Comparison of ENCODE assay signal across 1 cellular context in the genomic region with DNA sequence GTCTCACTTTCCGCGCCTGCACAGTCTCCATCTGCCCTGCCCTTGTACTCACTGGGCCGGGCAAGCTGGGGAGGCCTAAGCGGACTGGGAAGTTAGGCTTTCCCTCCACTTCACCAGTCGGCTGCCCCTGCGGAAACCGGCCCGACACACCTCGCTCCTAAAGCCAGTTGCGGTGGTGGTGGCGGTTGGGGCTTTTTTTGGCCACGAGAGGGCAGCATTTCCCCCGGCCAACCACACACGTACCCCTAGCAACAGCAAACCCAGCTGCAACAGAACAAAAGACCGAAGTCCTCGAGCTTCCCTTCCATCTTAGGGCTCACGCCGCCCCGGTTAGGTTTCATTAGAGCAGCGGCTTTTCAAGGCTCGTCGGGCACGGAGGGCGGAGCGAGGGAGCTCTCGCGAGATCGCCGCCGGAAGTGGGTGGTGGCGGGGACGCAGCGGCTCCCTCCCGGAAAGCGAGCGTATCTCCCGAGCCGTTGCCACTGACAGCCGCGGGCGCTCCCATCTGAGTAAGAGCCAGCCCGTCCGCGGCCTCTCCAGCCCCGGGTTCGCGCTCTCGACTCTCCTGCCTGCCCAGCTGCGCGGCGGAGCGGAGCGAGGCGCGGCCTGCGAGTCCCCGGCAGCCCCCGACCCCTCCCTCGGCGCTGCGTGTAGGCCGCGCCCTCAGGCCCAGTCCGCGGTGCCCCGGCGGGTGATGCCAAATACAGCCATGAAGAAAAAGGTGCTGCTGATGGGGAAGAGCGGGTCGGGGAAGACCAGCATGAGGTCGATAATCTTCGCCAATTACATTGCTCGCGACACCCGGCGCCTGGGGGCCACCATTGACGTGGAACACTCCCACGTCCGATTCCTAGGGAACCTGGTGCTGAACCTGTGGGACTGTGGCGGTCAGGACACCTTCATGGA.
TF ChIP-seq lines count a peak whose summit lies in the region.

Gene RRAGA (plus strand): TSS at position 462 of the 906 bp plus-strand sequence. CDS start 233 bp downstream, at position 695.

TF ChIP-seq in HepG2, 621 proteins besides CTCF, POLR2A, EP300 and RAD21 (continued from another document and continues in another):
- TF ChIP-seq ZNF407 (CRISPR knock-in tag; IDR thresholded peaks at IDR 0.05; ENCODE audit: not compliant biosample characterization) (peak; percentile 66), GABPB1 (CRISPR knock-in tag; IDR thresholded peaks at IDR 0.05) (peak; percentile 97), NFAT5 (CRISPR knock-in tag; IDR thresholded peaks at IDR 0.05) (peak; percentile 84; the same call in 1 of the 2 replicates), ZNF616 (CRISPR knock-in tag; IDR thresholded peaks at IDR 0.05; ENCODE audit: low read depth) (0 out of 2 replicates have a peak, but pooled peaks have one; percentile 42), MTA1 (CRISPR knock-in tag; IDR thresholded peaks at IDR 0.05; ENCODE audit: borderline replicate concordance) (peak; percentile 42; the same call in 1 of the 2 replicates), SPEN (CRISPR knock-in tag; IDR thresholded peaks at IDR 0.05; ENCODE audit: low read depth) (peak; percentile 96), AKNA (CRISPR knock-in tag; IDR thresholded peaks at IDR 0.05; ENCODE audit: borderline replicate concordance) (peak; percentile 65; the same call in 1 of the 2 replicates), ZBTB44 (CRISPR knock-in tag; IDR thresholded peaks at IDR 0.05) (no peak), HHEX (CRISPR knock-in tag; IDR thresholded peaks at IDR 0.05) (no peak), HNRNPK (IDR thresholded peaks at IDR 0.05; ENCODE audit: low read depth, low read length, poor library complexity, severe bottlenecking) (no peak), ZNF619 (CRISPR knock-in tag; IDR thresholded peaks at IDR 0.05) (peak; percentile 95), SNAPC2 (CRISPR knock-in tag; IDR thresholded peaks at IDR 0.05) (peak; percentile 85), ZNF749 (CRISPR knock-in tag; IDR thresholded peaks at IDR 0.05; ENCODE audit: borderline replicate concordance) (peak; percentile 80; the same call in 1 of the 2 replicates), MIXL1 (CRISPR knock-in tag; IDR thresholded peaks at IDR 0.05) (peak; percentile 67), NFATC3 (CRISPR knock-in tag; IDR thresholded peaks at IDR 0.05) (peak; percentile 75; the same call in 1 of the 2 replicates), PATZ1 (CRISPR knock-in tag; IDR thresholded peaks at IDR 0.05) (peak; percentile 75), KLF6 (CRISPR knock-in tag; IDR thresholded peaks at IDR 0.05) (peak; percentile 87; the same call in 1 of the 2 replicates), ZNF782 (CRISPR knock-in tag; IDR thresholded peaks at IDR 0.05; ENCODE audit: borderline replicate concordance) (no peak), REPIN1 (CRISPR knock-in tag; IDR thresholded peaks at IDR 0.05; ENCODE audit: borderline replicate concordance, low read depth) (peak; percentile 93)
- TF ChIP-seq, protein P1, sequence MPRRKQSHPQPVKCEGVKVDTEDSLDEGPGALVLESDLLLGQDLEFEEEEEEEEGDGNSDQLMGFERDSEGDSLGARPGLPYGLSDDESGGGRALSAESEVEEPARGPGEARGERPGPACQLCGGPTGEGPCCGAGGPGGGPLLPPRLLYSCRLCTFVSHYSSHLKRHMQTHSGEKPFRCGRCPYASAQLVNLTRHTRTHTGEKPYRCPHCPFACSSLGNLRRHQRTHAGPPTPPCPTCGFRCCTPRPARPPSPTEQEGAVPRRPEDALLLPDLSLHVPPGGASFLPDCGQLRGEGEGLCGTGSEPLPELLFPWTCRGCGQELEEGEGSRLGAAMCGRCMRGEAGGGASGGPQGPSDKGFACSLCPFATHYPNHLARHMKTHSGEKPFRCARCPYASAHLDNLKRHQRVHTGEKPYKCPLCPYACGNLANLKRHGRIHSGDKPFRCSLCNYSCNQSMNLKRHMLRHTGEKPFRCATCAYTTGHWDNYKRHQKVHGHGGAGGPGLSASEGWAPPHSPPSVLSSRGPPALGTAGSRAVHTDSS (CRISPR knock-in tag; conservative IDR thresholded peaks at IDR 0.05) = no peak
